8 cellular contexts compared by ENCODE assay signal in genomic region chr15:74956648-74957300, GRCh38. TPM values are rescaled to one million over a fixed set of nuclear protein-coding genes. Genes with fewer than 3 reads are reported as not detected.
DNase-seq lines count a peak whose midpoint lies in the region; ATAC-seq and TF ChIP-seq lines count a peak whose summit lies in the region.

RPP25 (minus strand) TSS chr15:74956772; CDS start chr15:74956583, 189 bp downstream.

- no peaks in the 10 kb centered on the region for H3K9me2 ChIP-seq in PC-3 (replicated peaks; ENCODE audit: low read length)

- H3K4me3 ChIP-seq in BLaER1 (peak within 1 kb of the TSS; percentile 67), PC-3 (ENCODE audit: low read length) (peak within 1 kb of the TSS; percentile 78)

- intact Hi-C loops in PC-3 (cut with micrococcal nuclease), result no loop called here

- POLR2A ChIA-PET in PC-3 (lab: Charles Lee; ENCODE audit: unreplicated experiment), result no interaction called here

- peaks cover 6 to 7% of the 10 kb centered on the region in 2 donors for H3K4me1 Mint-ChIP-seq in natural killer cell treated with Interleukin-12 subunit alpha and Interleukin-12 subunit beta and Interleukin-15 and Interleukin-18, amount 100 ng/mL, for 72 hours (ENCODE audit: low read depth in 2 of 2)

- CTCF ChIA-PET in PC-3 (lab: Charles Lee), result interaction anchor here (0.5 to 1.5 kb wide), 3 partner anchors 31 to 187 kb away, joined by 3 to 5 read pairs (median 4); no protein-coding TSS in a partner anchor

- DNase-seq in PC-3, result peak; percentile 77
- DNase-seq in activated effector memory CD4-positive, alpha-beta T cell treated with Interleukin-2 at 50 U/mL for 16 hours, result peak; percentile 59
- peak; percentile 30 for DNase-seq in fibroblast of the conjunctiva (ENCODE audit: low read depth)
- DNase-seq in natural killer cell treated with Interleukin-12 subunit alpha and Interleukin-12 subunit beta and Interleukin-15 and Interleukin-18, amount 100 ng/mL, for 72 hours (ENCODE audit: low spot score), result peak; percentile 75
- DNase-seq in stimulated activated naive CD4-positive, alpha-beta T cell (lab: John Stamatoyannopoulos, UW), result peak; percentile 29 to 63 (median 47)

- H3K9ac ChIP-seq in BLaER1 (peak within 1 kb of the TSS; percentile 43), PC-3 (ENCODE audit: low read length) (peak within 1 kb of the TSS; percentile 55)

- BruUV-seq in PC-3 (replicated peaks; lab: Mats Ljungman, UMichigan), result no TSS peak

- H3K27ac Mint-ChIP-seq in natural killer cell treated with Interleukin-12 subunit alpha and Interleukin-12 subunit beta and Interleukin-15 and Interleukin-18, amount 100 ng/mL, for 72 hours, result no peak within 1 kb of the TSS

- no peaks in the 10 kb centered on the region for H3K36me3 Mint-ChIP-seq in natural killer cell treated with Interleukin-12 subunit alpha and Interleukin-12 subunit beta and Interleukin-15 and Interleukin-18, amount 100 ng/mL, for 72 hours

- peaks cover 46% of the 10 kb centered on the region for H3K4me1 ChIP-seq in BLaER1
- H3K4me1 ChIP-seq in PC-3 (ENCODE audit: insufficient read depth, low read length), result peaks cover 18% of the 10 kb centered on the region; the same call in 1 of the 2 replicates

- no peak for TF ChIP-seq CTCF in PC-3 (conservative IDR thresholded peaks at IDR 0.05; ENCODE audit: low read depth, low read length)

- H3K36me3 ChIP-seq in BLaER1 (no peaks in the 10 kb centered on the region), PC-3 (ENCODE audit: low read depth, low read length) (no peaks in the 10 kb centered on the region)

- peak within 1 kb of the TSS; percentile 99 for H2AFZ ChIP-seq in PC-3 (ENCODE audit: low read length)

- H3K79me2 ChIP-seq in PC-3 (ENCODE audit: low read length), result peaks cover 8% of the 10 kb centered on the region

- no peaks in the 10 kb centered on the region for H3K9me3 Mint-ChIP-seq in natural killer cell treated with Interleukin-12 subunit alpha and Interleukin-12 subunit beta and Interleukin-15 and Interleukin-18, amount 100 ng/mL, for 72 hours

- ATAC-seq in GM19324 (IDR thresholded peaks at IDR 0.05; ENCODE audit: low FRiP score, unreplicated experiment) (peak; percentile 75), HG03571 (IDR thresholded peaks at IDR 0.05; ENCODE audit: unreplicated experiment) (peak; percentile 84), PC-3 (peak; percentile 92)
- peak; percentile 96 for ATAC-seq in natural killer cell treated with Interleukin-12 subunit alpha and Interleukin-12 subunit beta and Interleukin-15 and Interleukin-18, amount 100 ng/mL, for 72 hours

- peaks cover 32% of the 10 kb centered on the region for H4K20me1 ChIP-seq in BLaER1
- H4K20me1 ChIP-seq in PC-3 (ENCODE audit: low read length), result no peaks in the 10 kb centered on the region

- H3K9me3 ChIP-seq in BLaER1, result peaks cover 6% of the 10 kb centered on the region; the same call in 1 of the 2 replicates
- H3K9me3 ChIP-seq in PC-3 (ENCODE audit: low read length), result no peaks in the 10 kb centered on the region

- H3K27ac ChIP-seq in BLaER1, result no peak within 1 kb of the TSS
- H3K27ac ChIP-seq in PC-3 (ENCODE audit: low read length), result no peak within 1 kb of the TSS

- peaks cover 72% of the 10 kb centered on the region for H3K27me3 ChIP-seq in BLaER1
- no peaks in the 10 kb centered on the region for H3K27me3 ChIP-seq in PC-3 (ENCODE audit: low read length)

- peak within 1 kb of the TSS; percentile 93 for H3K4me2 ChIP-seq in BLaER1
- peak within 1 kb of the TSS; percentile 98 for H3K4me2 ChIP-seq in PC-3 (ENCODE audit: low read length)

- peak within 1 kb of the TSS; percentile 57 for H3K4me3 Mint-ChIP-seq in natural killer cell treated with Interleukin-12 subunit alpha and Interleukin-12 subunit beta and Interleukin-15 and Interleukin-18, amount 100 ng/mL, for 72 hours

- H3K27me3 Mint-ChIP-seq in natural killer cell treated with Interleukin-12 subunit alpha and Interleukin-12 subunit beta and Interleukin-15 and Interleukin-18, amount 100 ng/mL, for 72 hours, result peaks cover 32 to 40% of the 10 kb centered on the region in 2 donors

- H3F3A ChIP-seq in PC-3 (ENCODE audit: low read length, unreplicated experiment), result no peaks in the 10 kb centered on the region

RNA-seq across cellular contexts. Expression of gene RPP25, which starts in this region (rescaled TPM):
- total RNA-seq in PC-3 (2014; rRNA removed), result 6.6 and 7.1 TPM in 2 replicates
- total RNA-seq in natural killer cell treated with Interleukin-12 subunit alpha and Interleukin-12 subunit beta and Interleukin-15 and Interleukin-18, amount 100 ng/mL, for 72 hours, result 1 to 10 TPM; 1.5 to 3.6 TPM
